ENCODE assay signal across 10 cellular contexts in the genomic region with DNA sequence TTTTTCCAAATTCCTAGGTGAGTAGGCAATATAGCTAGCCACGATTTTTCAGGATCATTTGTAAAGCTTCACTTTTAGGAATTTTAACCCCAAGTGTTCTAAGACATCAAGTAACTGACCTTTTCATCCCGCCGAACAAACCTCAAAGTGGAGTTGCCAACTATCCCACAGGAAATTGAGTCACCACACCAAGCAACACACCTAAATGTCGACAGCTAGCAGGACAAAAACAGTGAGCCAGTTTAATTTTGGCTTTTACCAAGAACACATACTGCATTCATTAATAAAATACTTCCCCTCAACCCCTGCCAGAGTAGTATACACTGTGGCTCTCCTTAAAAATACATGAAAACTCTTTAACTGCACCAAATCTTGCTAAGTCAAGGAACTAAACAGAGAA.
DNase-seq lines count a peak whose midpoint lies in the region; ATAC-seq and TF ChIP-seq lines count a peak whose summit lies in the region.
"Had no signal": no experiment of that assay in that cellular context is flagged by ENCODE, and none has a peak within 500 bp of the region (broad histone marks: within the 10 kb centered on the region; RNA-seq: fewer than 3 reads in every experiment).

No MANE protein-coding gene starts in this region.

- H3K9ac ChIP-seq in H9 (ENCODE audit: extremely low read depth, insufficient read length, low read length), result no peak overlapping the region

- no peak overlapping the region for H3K4ac ChIP-seq in H9 (ENCODE audit: low read depth, low read length)

- peaks cover 48% of the 10 kb centered on the region for H3K27me3 ChIP-seq in GM23338 (ENCODE audit: insufficient read depth)
- no peaks in the 10 kb centered on the region for H3K27me3 ChIP-seq in kidney epithelial cell (ENCODE audit: control insufficient read depth, insufficient read depth, low read length)
- peaks cover 17% of the 10 kb centered on the region; the same call in 1 of the 2 replicates for H3K27me3 ChIP-seq in H9 (ENCODE audit: insufficient read depth, low read length)

- H2BK12ac ChIP-seq in H9 (ENCODE audit: insufficient read length, low read depth, low read length), result no peak overlapping the region

- no peak overlapping the region for H3K56ac ChIP-seq in H9 (ENCODE audit: insufficient read length, low read depth, low read length)

- H3K9me3 Mint-ChIP-seq in GM23338, result no peaks in the 10 kb centered on the region
- no peaks in the 10 kb centered on the region for H3K9me3 Mint-ChIP-seq in activated T-helper 17 cell treated with anti-CD3 and anti-CD28 coated beads, Interleukin-2, amount 50 U/mL, for 72 hours
- no peaks in the 10 kb centered on the region; a peak in 1 of 5 replicates for H3K9me3 Mint-ChIP-seq in H9

- DNase-seq in A172 (ENCODE audit: low spot score), result peak; percentile 77
- DNase-seq in GM23338 (ENCODE audit: low spot score), result no peak
- DNase-seq in kidney epithelial cell (ENCODE audit: low read depth), result peak; percentile 61
- no peak for DNase-seq in GM10248 (ENCODE audit: extremely low spot score)
- no peak for DNase-seq in H9
- DNase-seq: Calu3 had no signal

- H3K27ac ChIP-seq in GM23338 (ENCODE audit: low read depth), result no peak overlapping the region
- H3K27ac ChIP-seq in H9 (ENCODE audit: insufficient read length, low read depth, low read length), result no peak overlapping the region

- no peak overlapping the region for H3K23ac ChIP-seq in H9 (ENCODE audit: insufficient read length, low read depth, low read length)

- H3K27me3 Mint-ChIP-seq in GM23338 (ENCODE audit: insufficient read depth, low read depth, poor library complexity), result peaks cover 27% of the 10 kb centered on the region
- no peaks in the 10 kb centered on the region for H3K27me3 Mint-ChIP-seq in activated T-helper 17 cell treated with anti-CD3 and anti-CD28 coated beads, Interleukin-2, amount 50 U/mL, for 72 hours
- H3K27me3 Mint-ChIP-seq in H9 (ENCODE audit: low read depth), result peaks cover 49% of the 10 kb centered on the region

- H3K23me2 ChIP-seq in H9 (ENCODE audit: insufficient read length, low read depth, low read length, poor library complexity, severe bottlenecking), result peaks cover 16% of the 10 kb centered on the region

- H3K4me1 ChIP-seq in GM23338 (ENCODE audit: insufficient read depth) (peaks cover 4% of the 10 kb centered on the region; the same call in 1 of the 2 replicates), H9 (ENCODE audit: insufficient read depth, low read length) (0 out of 2 replicates have a peak, but pooled peaks cover 4% of the 10 kb centered on the region)

- H2BK5ac ChIP-seq in H9 (ENCODE audit: insufficient read length, low read length), result no peak overlapping the region

- no peaks in the 10 kb centered on the region for H3K36me3 Mint-ChIP-seq in GM23338 (ENCODE audit: low read depth)
- H3K36me3 Mint-ChIP-seq in activated T-helper 17 cell treated with anti-CD3 and anti-CD28 coated beads, Interleukin-2, amount 50 U/mL, for 72 hours (ENCODE audit: low read depth), result peaks cover 31% of the 10 kb centered on the region
- no peaks in the 10 kb centered on the region for H3K36me3 Mint-ChIP-seq in H9 (ENCODE audit: insufficient read depth in 1 of 3, low read depth in 3 of 3)

- H3K4me1 Mint-ChIP-seq in GM23338 (peaks cover 10% of the 10 kb centered on the region; the same call in 2 of the 3 replicates), H9 (peaks cover 7 to 15% of the 10 kb centered on the region in 2 experiments)
- H3K4me1 Mint-ChIP-seq in activated T-helper 17 cell treated with anti-CD3 and anti-CD28 coated beads, Interleukin-2, amount 50 U/mL, for 72 hours, result peaks cover 18% of the 10 kb centered on the region

- H3K4me3 ChIP-seq in GM23338, result no peak overlapping the region
- no peak overlapping the region for H3K4me3 ChIP-seq in kidney epithelial cell (ENCODE audit: low read depth, low read length)
- H3K4me3 ChIP-seq: thoracic aorta had no signal

- no peak overlapping the region for H2AK5ac ChIP-seq in H9 (ENCODE audit: insufficient read length, low read length)

- no peak overlapping the region for H3K18ac ChIP-seq in H9 (ENCODE audit: insufficient read length, low read depth, low read length)

- no peaks in the 10 kb centered on the region for H4K20me1 ChIP-seq in GM23338 (replicated peaks; ENCODE audit: insufficient read depth)
- no peaks in the 10 kb centered on the region for H4K20me1 ChIP-seq in H9 (ENCODE audit: control insufficient read depth, insufficient read depth, insufficient read length)

- H3K36me3 ChIP-seq in GM23338 (ENCODE audit: insufficient read depth) (no peaks in the 10 kb centered on the region), kidney epithelial cell (ENCODE audit: control insufficient read depth, insufficient read depth, low read length) (no peaks in the 10 kb centered on the region)
- H3K36me3 ChIP-seq: thoracic aorta had no signal

- no peak overlapping the region for H4K91ac ChIP-seq in H9 (ENCODE audit: insufficient read length, low read depth, low read length)

- no peaks in the 10 kb centered on the region for H3K79me1 ChIP-seq in H9 (ENCODE audit: insufficient read depth, low read depth, low read length, poor library complexity, severe bottlenecking)

- H3K4me3 Mint-ChIP-seq in GM23338 (no peak overlapping the region), H9 (no peak overlapping the region)
- peak overlapping the region; percentile 96 for H3K4me3 Mint-ChIP-seq in activated T-helper 17 cell treated with anti-CD3 and anti-CD28 coated beads, Interleukin-2, amount 50 U/mL, for 72 hours

- H3T11ph ChIP-seq in H9 (ENCODE audit: low read length), result no peak overlapping the region

- no peaks in the 10 kb centered on the region for H3K9me3 ChIP-seq in H9 (ENCODE audit: control insufficient read depth, low read depth, low read length)
- H3K9me3 ChIP-seq: thoracic aorta had no signal

- H3K27ac Mint-ChIP-seq in GM23338 (no peak overlapping the region), H9 (no peak overlapping the region)
- peak overlapping the region; percentile 79 for H3K27ac Mint-ChIP-seq in activated T-helper 17 cell treated with anti-CD3 and anti-CD28 coated beads, Interleukin-2, amount 50 U/mL, for 72 hours

- CTCF ChIA-PET in GM10248 (lab: Yijun Ruan, JAX), result interaction anchor here (1.0 to 1.7 kb wide), 7 partner anchors 8 to 156 kb away, joined by 3 to 6 read pairs (median 3); no protein-coding TSS in a partner anchor

- ATAC-seq in GM23338 (no peak), GM21360 (IDR thresholded peaks at IDR 0.05; ENCODE audit: unreplicated experiment) (no peak), HG03280 (IDR thresholded peaks at IDR 0.05; ENCODE audit: unreplicated experiment) (no peak)
- ATAC-seq in activated T-helper 17 cell treated with anti-CD3 and anti-CD28 coated beads, Interleukin-2, amount 50 U/mL, for 72 hours (replicated peaks), result no peak

- 0 out of 2 replicates have a peak overlapping the region, but pooled peaks have one; percentile 32 for H2AFZ ChIP-seq in GM23338
- no peak overlapping the region for H2AFZ ChIP-seq in H9 (ENCODE audit: low read length)

- no peak overlapping the region for H2BK20ac ChIP-seq in H9 (ENCODE audit: low read depth, low read length, poor library complexity, severe bottlenecking)

- no peak overlapping the region for H2BK120ac ChIP-seq in H9 (ENCODE audit: low read depth, low read length, poor library complexity, severe bottlenecking)

- POLR2A ChIA-PET in GM10248 (lab: Yijun Ruan, JAX), result no interaction called here

- H4K8ac ChIP-seq in H9 (replicated peaks; ENCODE audit: insufficient read length, low read depth, low read length), result no peak overlapping the region

- no peak overlapping the region for H4K5ac ChIP-seq in H9 (ENCODE audit: insufficient read length, low read depth, low read length)

- no peak for TF ChIP-seq CTCF in GM23338 (conservative IDR thresholded peaks at IDR 0.05; ENCODE audit: low read depth in 2 of 2)
- TF ChIP-seq CTCF in kidney epithelial cell (IDR thresholded peaks at IDR 0.05; ENCODE audit: insufficient read depth, low read length, poor library complexity, severe bottlenecking), result no peak
- no peak for TF ChIP-seq CTCF in GM10248 (IDR thresholded peaks at IDR 0.05; ENCODE audit: control extremely low read depth, extremely low read depth, low read depth, missing control alignments)
- TF ChIP-seq CTCF in H9 (conservative IDR thresholded peaks at IDR 0.05), result no peak

- WGBS in H9 (ENCODE audit: extremely low coverage, insufficient read length, low lambda C conversion rate), result no CpG with 5 or more reads among the region's 4 CpGs

- H3K4me2 ChIP-seq in GM23338 (no peak overlapping the region), H9 (ENCODE audit: insufficient read depth, insufficient read length, low read length) (no peak overlapping the region)

- H3K14ac ChIP-seq in H9 (ENCODE audit: insufficient read depth, low read length), result no peak overlapping the region

- H3F3A ChIP-seq in GM23338 (replicated peaks; ENCODE audit: low read depth), result no peaks in the 10 kb centered on the region

- no peak overlapping the region for H2BK15ac ChIP-seq in H9 (ENCODE audit: low read depth, low read length)

- no peaks in the 10 kb centered on the region; the same call in 1 of the 2 replicates for H3K79me2 ChIP-seq in GM23338 (replicated peaks; ENCODE audit: insufficient read depth)
- no peaks in the 10 kb centered on the region for H3K79me2 ChIP-seq in H9 (ENCODE audit: insufficient read depth, low read length)

- H3K9me2 ChIP-seq in GM23338 (ENCODE audit: insufficient read depth), result no peaks in the 10 kb centered on the region

TF ChIP-seq in GM23338, 12 proteins besides CTCF, POLR2A, EP300 and RAD21:
- TF ChIP-seq, protein P1, sequence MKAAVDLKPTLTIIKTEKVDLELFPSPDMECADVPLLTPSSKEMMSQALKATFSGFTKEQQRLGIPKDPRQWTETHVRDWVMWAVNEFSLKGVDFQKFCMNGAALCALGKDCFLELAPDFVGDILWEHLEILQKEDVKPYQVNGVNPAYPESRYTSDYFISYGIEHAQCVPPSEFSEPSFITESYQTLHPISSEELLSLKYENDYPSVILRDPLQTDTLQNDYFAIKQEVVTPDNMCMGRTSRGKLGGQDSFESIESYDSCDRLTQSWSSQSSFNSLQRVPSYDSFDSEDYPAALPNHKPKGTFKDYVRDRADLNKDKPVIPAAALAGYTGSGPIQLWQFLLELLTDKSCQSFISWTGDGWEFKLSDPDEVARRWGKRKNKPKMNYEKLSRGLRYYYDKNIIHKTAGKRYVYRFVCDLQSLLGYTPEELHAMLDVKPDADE (IDR thresholded peaks at IDR 0.05), result no peak
- no peak for TF ChIP-seq ZNF114 (CRISPR knock-in tag; IDR thresholded peaks at IDR 0.05)
- no peak for TF ChIP-seq JUNB (IDR thresholded peaks at IDR 0.05; ENCODE audit: unreplicated experiment)
- no peak for TF ChIP-seq NANOG (IDR thresholded peaks at IDR 0.05; ENCODE audit: borderline replicate concordance)
- TF ChIP-seq CREB1 (CRISPR knock-in tag; IDR thresholded peaks at IDR 0.05; ENCODE audit: low read depth), result no peak

Comparison
In these comparisons a context has a peak if more than half of its experiments do, and no peak if none do; other contexts are left out.
1. DNase-seq: peak in A172 (single experiment) and kidney epithelial cell (single experiment); none in GM23338 (single experiment), GM10248 (single experiment) and H9 (single experiment).